ENCODE assay signal across 10 cellular contexts in the genomic region with DNA sequence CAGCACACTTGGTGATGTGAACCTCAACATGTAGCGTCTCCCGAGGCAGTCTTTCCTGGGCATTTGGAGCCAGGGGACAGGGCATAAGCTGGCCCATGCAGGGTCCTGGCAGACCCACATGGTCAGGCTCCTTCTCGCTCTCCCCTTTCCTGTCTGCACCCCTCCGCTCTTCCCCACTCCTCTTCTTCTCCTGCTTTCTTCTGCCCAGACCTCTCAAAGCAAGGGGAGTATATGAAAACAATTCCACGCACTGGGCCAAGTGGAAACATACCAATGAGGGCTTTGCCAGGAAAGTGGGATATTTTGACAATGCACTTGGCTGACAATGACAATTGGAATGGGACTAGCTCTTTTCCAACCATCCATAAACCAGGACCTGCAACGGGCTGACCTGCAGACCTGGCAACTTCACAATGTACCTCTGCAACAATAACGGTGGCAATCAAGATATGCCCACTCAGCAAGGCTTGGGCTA. TPM values are rescaled to one million over a fixed set of nuclear protein-coding genes. Genes with fewer than 3 reads are reported as not detected.
A peak's percentile ranks its signal among the peaks of the same experiment; 100 is the strongest.
DNase-seq lines count a peak whose midpoint lies in the region; ATAC-seq and TF ChIP-seq lines count a peak whose summit lies in the region.
"Had no signal": no experiment of that assay in that cellular context is flagged by ENCODE, and none has a peak within 500 bp of the region (broad histone marks: within the 10 kb centered on the region; RNA-seq: fewer than 3 reads in every experiment).

No MANE protein-coding gene starts in this region.

- H2AK5ac ChIP-seq in neuronal stem cell (ENCODE audit: low read depth, low read length) (peak overlapping the region; percentile 43), mesendoderm (ENCODE audit: low read length) (no peak overlapping the region)

- H2BK120ac ChIP-seq in neuronal stem cell (ENCODE audit: low read depth, low read length) (no peak overlapping the region), mesendoderm (ENCODE audit: low read depth, low read length) (no peak overlapping the region)

- no peaks in the 10 kb centered on the region for H3K79me2 ChIP-seq in mesendoderm (ENCODE audit: control insufficient read depth, insufficient read depth, low read length)

- H3K79me1 ChIP-seq in neuronal stem cell (ENCODE audit: low read depth, low read length) (peaks cover 4% of the 10 kb centered on the region), mesendoderm (ENCODE audit: low read length) (no peaks in the 10 kb centered on the region)

- intact Hi-C loops in heart left ventricle (cut with DNase I) = no loop called here
- intact Hi-C loops in cardiac septum (cut with DNase I) = no loop called here
- intact Hi-C loops in aorta (cut with DNase I) = no loop called here
- intact Hi-C loops in adrenal gland (cut with DNase I) = no loop called here

- no peak overlapping the region for H4K5ac ChIP-seq in mesendoderm (ENCODE audit: low read length)

- H3K4me3 ChIP-seq in heart left ventricle (no peak overlapping the region), fibroblast of the aortic adventitia (ENCODE audit: low read depth, low read length) (no peak overlapping the region), neuronal stem cell (ENCODE audit: low read length in 2 of 2) (no peak overlapping the region), aorta (ENCODE audit: low read length in 2 of 2) (no peak overlapping the region), mesendoderm (ENCODE audit: low read length) (no peak overlapping the region), adrenal gland (no peak overlapping the region)
- H3K4me3 ChIP-seq: SK-N-MC had no signal

- H3K27ac ChIP-seq in heart left ventricle = peak overlapping the region; percentile 33 to 82 (median 68)
- peak overlapping the region; percentile 28 for H3K27ac ChIP-seq in neuronal stem cell (replicated peaks; ENCODE audit: low read length)
- peak overlapping the region; percentile 18 to 81 for H3K27ac ChIP-seq in aorta (ENCODE audit: low read depth in 1 of 2, low read length in 2 of 2)
- no peak overlapping the region for H3K27ac ChIP-seq in mesendoderm (ENCODE audit: low read depth, low read length)
- peak overlapping the region in 2 of 5 donors; percentile 75 to 85 for H3K27ac ChIP-seq in adrenal gland
- H3K27ac ChIP-seq: SK-N-MC had no signal

- ATAC-seq in heart left ventricle (peak; percentile 1 to 18 (median 11)), aorta (ENCODE audit: low FRiP score) (peak; percentile 81), GM18858 (IDR thresholded peaks at IDR 0.05; ENCODE audit: unreplicated experiment) (no peak)
- ATAC-seq: activated CD4-positive, CD25-positive, alpha-beta regulatory T cell treated with anti-CD3 and anti-CD28 coated beads, Interleukin-2, amount 50 U/mL, for 24 hours had no signal

- TF ChIP-seq POLR2A in heart left ventricle (IDR thresholded peaks at IDR 0.05) (no peak), adrenal gland (IDR thresholded peaks at IDR 0.05) (no peak)

- peak overlapping the region; percentile 32 for H3K18ac ChIP-seq in neuronal stem cell (ENCODE audit: low read length)
- no peak overlapping the region for H3K18ac ChIP-seq in mesendoderm (ENCODE audit: low read length)

- H3K4me1 ChIP-seq in heart left ventricle = peaks cover 0 to 77% (median 55%) of the 10 kb centered on the region in 12 donors
- H3K4me1 ChIP-seq in neuronal stem cell (ENCODE audit: control insufficient read depth in 2 of 2, insufficient read depth in 1 of 2, low read depth in 1 of 2, low read length in 2 of 2) = peaks cover 24 to 33% of the 10 kb centered on the region in 2 donors
- H3K4me1 ChIP-seq in aorta (ENCODE audit: control insufficient read depth in 1 of 2, insufficient read depth in 2 of 2, low read length in 2 of 2) = peaks cover 0 to 4% of the 10 kb centered on the region in 2 donors
- peaks cover 15% of the 10 kb centered on the region for H3K4me1 ChIP-seq in mesendoderm (ENCODE audit: control insufficient read depth, low read depth, low read length)
- peaks cover 0 to 31% of the 10 kb centered on the region in 2 donors for H3K4me1 ChIP-seq in adrenal gland (replicated peaks in 1 of 2)

- H4K8ac ChIP-seq in neuronal stem cell (ENCODE audit: low read depth, low read length) = no peak overlapping the region
- H4K8ac ChIP-seq in mesendoderm (ENCODE audit: low read depth, low read length) = no peak overlapping the region

- H2BK12ac ChIP-seq in neuronal stem cell (ENCODE audit: low read length) = no peak overlapping the region

- H3K9me3 ChIP-seq in heart left ventricle (no peaks in the 10 kb centered on the region), neuronal stem cell (replicated peaks in 1 of 2; ENCODE audit: control insufficient read depth in 2 of 2, insufficient read depth in 1 of 2, low read depth in 1 of 2, low read length in 2 of 2) (no peaks in the 10 kb centered on the region), aorta (ENCODE audit: control insufficient read depth, low read length) (no peaks in the 10 kb centered on the region), adrenal gland (replicated peaks in 1 of 3) (no peaks in the 10 kb centered on the region)

- H3K36me3 ChIP-seq in heart left ventricle = peaks cover 0 to 48% (median 17%) of the 10 kb centered on the region in 9 donors
- peaks cover 5 to 89% of the 10 kb centered on the region in 2 donors for H3K36me3 ChIP-seq in neuronal stem cell (replicated peaks in 1 of 2; ENCODE audit: control insufficient read depth in 2 of 2, insufficient read depth in 2 of 2, low read length in 2 of 2)
- H3K36me3 ChIP-seq in aorta (ENCODE audit: control insufficient read depth in 1 of 2, insufficient read depth in 2 of 2, low read length in 1 of 2) = no peaks in the 10 kb centered on the region
- H3K36me3 ChIP-seq in mesendoderm (ENCODE audit: control insufficient read depth, insufficient read depth, low read length) = no peaks in the 10 kb centered on the region
- H3K36me3 ChIP-seq in adrenal gland (replicated peaks in 1 of 2) = no peaks in the 10 kb centered on the region

- H2BK5ac ChIP-seq in neuronal stem cell (ENCODE audit: low read length) (no peak overlapping the region), mesendoderm (ENCODE audit: low read length) (no peak overlapping the region)

- no peak overlapping the region for H3K9ac ChIP-seq in neuronal stem cell (ENCODE audit: low read depth, low read length, poor library complexity)
- no peak overlapping the region for H3K9ac ChIP-seq in mesendoderm (ENCODE audit: low read length)

- H3K14ac ChIP-seq in neuronal stem cell (ENCODE audit: low read length) = no peak overlapping the region

- no peak overlapping the region for H3K4me2 ChIP-seq in neuronal stem cell (ENCODE audit: insufficient read depth, low read length, poor library complexity, severe bottlenecking)
- H3K4me2 ChIP-seq in mesendoderm (ENCODE audit: low read length) = no peak overlapping the region

- H2AFZ ChIP-seq in neuronal stem cell (ENCODE audit: low read length) = no peak overlapping the region

- H3K27me3 ChIP-seq in heart left ventricle = no peaks in the 10 kb centered on the region
- H3K27me3 ChIP-seq in neuronal stem cell (ENCODE audit: control insufficient read depth in 3 of 3, insufficient read depth in 3 of 3, low read depth in 1 of 3, low read length in 3 of 3) = no peaks in the 10 kb centered on the region
- H3K27me3 ChIP-seq in aorta (ENCODE audit: control insufficient read depth in 1 of 2, insufficient read depth in 2 of 2, low read length in 1 of 2) = no peaks in the 10 kb centered on the region
- no peaks in the 10 kb centered on the region for H3K27me3 ChIP-seq in mesendoderm (ENCODE audit: insufficient read depth, low read length, poor library complexity)
- no peaks in the 10 kb centered on the region for H3K27me3 ChIP-seq in adrenal gland

- no peak for TF ChIP-seq CTCF in heart left ventricle (IDR thresholded peaks at IDR 0.05)
- TF ChIP-seq CTCF in fibroblast of the aortic adventitia (IDR thresholded peaks at IDR 0.05; ENCODE audit: insufficient read depth, low read length) = no peak
- TF ChIP-seq CTCF in adrenal gland (IDR thresholded peaks at IDR 0.05) = no peak

- H2BK15ac ChIP-seq in neuronal stem cell (ENCODE audit: low read length) (no peak overlapping the region), mesendoderm (replicated peaks; ENCODE audit: low read depth) (no peak overlapping the region)

- H3K23ac ChIP-seq in neuronal stem cell (ENCODE audit: low read depth, low read length, poor library complexity) = no peak overlapping the region
- no peak overlapping the region for H3K23ac ChIP-seq in mesendoderm (ENCODE audit: low read length)

- H3K56ac ChIP-seq in mesendoderm (ENCODE audit: low read length) = no peak overlapping the region

- WGBS in heart left ventricle, 4 donors = 59 to 76% (median 71%) methylated on average over 7 of the region's 7 CpGs
- no CpG with 5 or more reads among the region's 7 CpGs for WGBS in neuronal stem cell (ENCODE audit: extremely low coverage in 2 of 2, insufficient read length in 2 of 2, insufficient replicate concordance in 1 of 2), 2 donors
- WGBS in aorta, 2 donors = 8 to 13% methylated on average over 7 of the region's 7 CpGs
- WGBS in mesendoderm (ENCODE audit: extremely low coverage, insufficient coverage, low lambda C conversion rate) = no CpG with 5 or more reads among the region's 7 CpGs
- 80 to 91% (median 81%) methylated on average over 7 of the region's 7 CpGs for WGBS in adrenal gland, 4 donors

- H4K91ac ChIP-seq in neuronal stem cell (ENCODE audit: low read depth, low read length, poor library complexity) = no peak overlapping the region

- DNase-seq in heart left ventricle (no peak), cardiac septum (ENCODE audit: low spot score) (no peak), fibroblast of the aortic adventitia (ENCODE audit: low read depth) (peak; percentile 61), neuronal stem cell (ENCODE audit: low spot score) (no peak), aorta (peak in 1 of 2 donors; percentile 56), mesendoderm (no peak), adrenal gland (no peak)

- no peak overlapping the region for H3K4ac ChIP-seq in neuronal stem cell (ENCODE audit: low read length)
- H3K4ac ChIP-seq in mesendoderm (ENCODE audit: low read depth, low read length) = no peak overlapping the region

RNA-seq across cellular contexts. Expression of a gene that starts 58.9 kb away (rescaled TPM):
- total RNA-seq in heart left ventricle (10 to 100 TPM in 8 of 9 donors, 1 to 10 TPM in 1; 7.4 to 19.4 (median 12.9) TPM), cardiac septum (6.5 TPM), fibroblast of the aortic adventitia (ENCODE audit: low replicate concordance) (29.8 and 35.3 TPM in 2 replicates), aorta (10 to 100 TPM; 24.7 to 39.0 TPM), adrenal gland (10 to 100 TPM; 35.7 to 53.7 (median 46.2) TPM)
- polyA plus RNA-seq in heart left ventricle (10 to 100 TPM; 10.5 to 14.4 TPM), aorta (10 to 100 TPM; 12.0 to 12.2 TPM), adrenal gland (10 to 100 TPM; 32.9 to 70.8 (median 56.9) TPM)
- 2.5 TPM for polyA plus RNA-seq in neuronal stem cell (2013, experiment 1 of 2)
- polyA plus RNA-seq in neuronal stem cell (2013, experiment 2 of 2) = 2.1 TPM
- polyA plus RNA-seq in mesendoderm (2013, experiment 1 of 2) = 23.9 TPM
- polyA plus RNA-seq in mesendoderm (2013, experiment 2 of 2) = 23.3 TPM
